8 cellular contexts compared by ENCODE assay signal in the genomic region with DNA sequence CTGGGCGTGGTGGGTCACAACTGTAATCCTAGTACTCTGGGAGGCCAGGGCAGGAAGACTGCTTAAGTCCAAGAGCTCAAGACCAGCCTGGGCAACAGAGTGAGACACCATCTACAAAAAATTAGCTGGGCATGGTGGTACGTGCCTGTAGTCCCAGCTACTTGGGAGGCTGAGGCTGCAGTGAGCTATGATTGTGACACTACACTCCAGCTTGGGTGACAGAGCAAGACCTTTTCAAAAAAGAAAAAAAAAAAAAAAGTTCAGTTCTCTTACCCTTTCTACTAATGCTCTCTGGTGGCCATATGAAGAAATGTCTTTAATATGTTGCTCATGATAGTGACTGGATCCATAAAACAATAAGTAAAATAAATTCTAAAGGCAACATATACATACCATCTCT. TPM values are rescaled to one million over a fixed set of nuclear protein-coding genes. Genes with fewer than 3 reads are reported as not detected.
DNase-seq lines count a peak whose midpoint lies in the region; FAIRE-seq and TF ChIP-seq lines count a peak whose summit lies in the region.

No MANE protein-coding gene starts in this region.

- H3K23ac ChIP-seq in H9 (ENCODE audit: insufficient read length, low read depth, low read length), result no peak overlapping the region
- H3K23ac ChIP-seq in H1 (ENCODE audit: insufficient read length), result no peak overlapping the region

- H4K5ac ChIP-seq in H9 (ENCODE audit: insufficient read length, low read depth, low read length), result no peak overlapping the region
- no peak overlapping the region for H4K5ac ChIP-seq in H1 (ENCODE audit: insufficient read length, low read depth, low read length)

- CTCF ChIA-PET in H1 (lab: Charles Lee; ENCODE audit: partially characterized antibody), result interaction anchor here (0.6 to 4.5 kb wide), 26 partner anchors 9 to 1395 kb away, joined by 3 to 42 read pairs (median 3); no protein-coding TSS in a partner anchor

- no peak for FAIRE-seq in H1 (lab: Jason Lieb, UNC)

- peak in 1 of 2 experiments; percentile 50 for TF ChIP-seq RAD21 in H1 (IDR thresholded peaks at IDR 0.05 in 1 of 2, conservative IDR thresholded peaks at IDR 0.05 in 1 of 2; ENCODE audit: low read depth in 2 of 2, low read length in 2 of 2)

- TF ChIP-seq CTCF in H9 (conservative IDR thresholded peaks at IDR 0.05) (peak; percentile 62), H1 (IDR thresholded peaks at IDR 0.05; ENCODE audit: control extremely low read depth in 1 of 3, insufficient read depth in 1 of 3, low read depth in 1 of 3, low read length in 3 of 3) (peak in 2 of 3 experiments; percentile 21 to 29; a peak in 2 of 4 replicates), type B pancreatic cell (conservative IDR thresholded peaks at IDR 0.05) (peak; percentile 64)

- H3K9me3 ChIP-seq in H9 (ENCODE audit: control insufficient read depth, low read depth, low read length) (no peaks in the 10 kb centered on the region), H1 (ENCODE audit: insufficient read depth in 2 of 2, low read depth in 1 of 2, low read length in 1 of 2) (no peaks in the 10 kb centered on the region)

- H2AFZ ChIP-seq in H9 (ENCODE audit: low read length), result no peak overlapping the region
- H2AFZ ChIP-seq in H1 (ENCODE audit: low read length), result no peak overlapping the region

- no peaks in the 10 kb centered on the region for H3K27me3 ChIP-seq in H9 (ENCODE audit: insufficient read depth, low read length)
- no peaks in the 10 kb centered on the region for H3K27me3 ChIP-seq in H1 (replicated peaks in 1 of 4; ENCODE audit: control insufficient read depth in 3 of 4, extremely low read depth in 1 of 4, insufficient read depth in 3 of 4, low read length in 3 of 4)

- no peak overlapping the region for H3K14ac ChIP-seq in H9 (ENCODE audit: insufficient read depth, low read length)
- no peak overlapping the region for H3K14ac ChIP-seq in H1 (ENCODE audit: insufficient read length)

- H3K4me3 Mint-ChIP-seq in H9 (no peak overlapping the region), type B pancreatic cell (no peak overlapping the region)

- WGBS in H9 (ENCODE audit: extremely low coverage, insufficient read length, low lambda C conversion rate), result no CpG with 5 or more reads among the region's 2 CpGs
- WGBS in H1 (ENCODE audit: extremely low coverage in 1 of 2, insufficient coverage in 1 of 2, insufficient read length in 1 of 2, insufficient replicate concordance in 2 of 2, low coverage in 1 of 2, low lambda C conversion rate in 2 of 2, missing lambda C conversion rate in 1 of 2), 2 experiments, result 93% methylated on average over 2 of the region's 2 CpGs; no CpG with 5 or more reads in 1 of the 2 experiments

- no peak for TF ChIP-seq EP300 in H1 (IDR thresholded peaks at IDR 0.05; ENCODE audit: borderline replicate concordance in 1 of 2, low read depth in 2 of 2, low read length in 2 of 2)

- H3K56ac ChIP-seq in H9 (ENCODE audit: insufficient read length, low read depth, low read length) (no peak overlapping the region), H1 (replicated peaks; ENCODE audit: insufficient read length, low read depth, low read length) (no peak overlapping the region)

- H3K18ac ChIP-seq in H9 (ENCODE audit: insufficient read length, low read depth, low read length) (no peak overlapping the region), H1 (ENCODE audit: extremely low read depth, low read length) (no peak overlapping the region)

- H4K91ac ChIP-seq in H9 (ENCODE audit: insufficient read length, low read depth, low read length) (no peak overlapping the region), H1 (replicated peaks; ENCODE audit: insufficient read length, low read length) (no peak overlapping the region)

- H2BK5ac ChIP-seq in H9 (ENCODE audit: insufficient read length, low read length) (no peak overlapping the region), H1 (ENCODE audit: low read depth, low read length) (no peak overlapping the region)

- H3K27ac Mint-ChIP-seq in H9 (no peak overlapping the region), type B pancreatic cell (no peak overlapping the region)

- H3K36me3 Mint-ChIP-seq in H9 (ENCODE audit: insufficient read depth in 1 of 3, low read depth in 3 of 3) (peaks cover 29 to 64% (median 63%) of the 10 kb centered on the region in 3 experiments), type B pancreatic cell (peaks cover 11% of the 10 kb centered on the region)

- H3K79me2 ChIP-seq in H9 (ENCODE audit: insufficient read depth, low read length) (no peaks in the 10 kb centered on the region), H1 (ENCODE audit: control insufficient read depth in 1 of 2, insufficient read depth in 2 of 2, low read length in 2 of 2) (no peaks in the 10 kb centered on the region)

- no peak overlapping the region for H3T11ph ChIP-seq in H9 (ENCODE audit: low read length)

- peaks cover 7 to 52% (median 21%) of the 10 kb centered on the region in 4 experiments for H3K36me3 ChIP-seq in H1 (ENCODE audit: control insufficient read depth in 2 of 4, insufficient read depth in 4 of 4, low read length in 3 of 4)

- H3K4me1 ChIP-seq in H9 (ENCODE audit: insufficient read depth, low read length) (no peaks in the 10 kb centered on the region), H1 (replicated peaks in 1 of 4; ENCODE audit: control insufficient read depth in 3 of 4, insufficient read depth in 4 of 4, low read length in 3 of 4) (no peaks in the 10 kb centered on the region)

- H4K8ac ChIP-seq in H9 (replicated peaks; ENCODE audit: insufficient read length, low read depth, low read length) (no peak overlapping the region), H1 (ENCODE audit: extremely low read depth, insufficient read depth, low read length) (no peak overlapping the region)

- H3K9me3 Mint-ChIP-seq in H9 (no peaks in the 10 kb centered on the region), type B pancreatic cell (no peaks in the 10 kb centered on the region)

- H2BK120ac ChIP-seq in H9 (ENCODE audit: low read depth, low read length, poor library complexity, severe bottlenecking), result no peak overlapping the region
- no peak overlapping the region for H2BK120ac ChIP-seq in H1 (replicated peaks; ENCODE audit: low read depth, low read length)

- no peak overlapping the region for H3K27ac ChIP-seq in H9 (ENCODE audit: insufficient read length, low read depth, low read length)
- H3K27ac ChIP-seq in H1 (ENCODE audit: low read depth, low read length), result no peak overlapping the region

- H3K79me1 ChIP-seq in H9 (ENCODE audit: insufficient read depth, low read depth, low read length, poor library complexity, severe bottlenecking) (no peaks in the 10 kb centered on the region), H1 (ENCODE audit: low read depth, low read length) (no peaks in the 10 kb centered on the region)

- H2BK12ac ChIP-seq in H9 (ENCODE audit: insufficient read length, low read depth, low read length) (no peak overlapping the region), H1 (ENCODE audit: low read depth, low read length) (no peak overlapping the region)

- H2BK15ac ChIP-seq in H9 (ENCODE audit: low read depth, low read length) (no peak overlapping the region), H1 (ENCODE audit: low read length) (no peak overlapping the region)

- H3K23me2 ChIP-seq in H9 (ENCODE audit: insufficient read length, low read depth, low read length, poor library complexity, severe bottlenecking) (no peaks in the 10 kb centered on the region), H1 (ENCODE audit: low read depth, low read length) (no peaks in the 10 kb centered on the region; the same call in 1 of the 2 replicates)

- H4K20me1 ChIP-seq in H9 (ENCODE audit: control insufficient read depth, insufficient read depth, insufficient read length) (no peaks in the 10 kb centered on the region), H1 (replicated peaks in 1 of 2; ENCODE audit: control insufficient read depth in 1 of 2, insufficient read depth in 2 of 2, low read length in 2 of 2) (no peaks in the 10 kb centered on the region)

- no peak for TF ChIP-seq POLR2A in H1 (IDR thresholded peaks at IDR 0.05; ENCODE audit: control extremely low read depth in 1 of 2, low read depth in 2 of 2, low read length in 2 of 2)

- H2AK5ac ChIP-seq in H9 (ENCODE audit: insufficient read length, low read length), result no peak overlapping the region
- no peak overlapping the region for H2AK5ac ChIP-seq in H1 (ENCODE audit: low read depth, low read length)

- H3K4me2 ChIP-seq in H9 (ENCODE audit: insufficient read depth, insufficient read length, low read length) (no peak overlapping the region), H1 (ENCODE audit: insufficient read depth in 1 of 2, low read depth in 2 of 2, low read length in 2 of 2) (no peak overlapping the region)

- no peak overlapping the region for H3K4ac ChIP-seq in H9 (ENCODE audit: low read depth, low read length)
- H3K4ac ChIP-seq in H1 (replicated peaks; ENCODE audit: insufficient read length, low read depth, low read length), result no peak overlapping the region

- DNase-seq in DMS53 (lab: John Stamatoyannopoulos, UW), result peak; percentile 79
- DNase-seq in H9, result no peak
- DNase-seq in NOMO-1 (lab: John Stamatoyannopoulos, UW; ENCODE audit: unreplicated experiment in 2 of 2), result peak; percentile 49 to 64
- DNase-seq in H1 (ENCODE audit: low read depth in 1 of 2, low spot score in 2 of 2), result no peak
- no peak for DNase-seq in type B pancreatic cell (ENCODE audit: extremely low spot score, unreplicated experiment)
- no peak for DNase-seq in SK-N-DZ (ENCODE audit: low spot score)
- DNase-seq in NCI-H1930 (lab: John Stamatoyannopoulos, UW), result no peak
- no peak for DNase-seq in effector CD4-positive, alpha-beta T cell

- H3K27me3 Mint-ChIP-seq in H9 (ENCODE audit: low read depth) (no peaks in the 10 kb centered on the region), type B pancreatic cell (no peaks in the 10 kb centered on the region)

- H3K4me1 Mint-ChIP-seq in H9, result no peaks in the 10 kb centered on the region
- H3K4me1 Mint-ChIP-seq in type B pancreatic cell (ENCODE audit: unreplicated experiment), result no peaks in the 10 kb centered on the region

- POLR2A ChIA-PET in H1 (lab: Charles Lee; ENCODE audit: partially characterized antibody), result interaction anchor here (0.7 to 2.0 kb wide), 7 partner anchors 8 to 257 kb away, joined by 3 to 6 read pairs (median 4); a partner anchor contains a TSS

- H3K9ac ChIP-seq in H9 (ENCODE audit: extremely low read depth, insufficient read length, low read length), result no peak overlapping the region
- H3K9ac ChIP-seq in H1 (replicated peaks in 1 of 4; ENCODE audit: extremely low read depth in 1 of 4, low read depth in 3 of 4, low read length in 3 of 4), result no peak overlapping the region

- no peak overlapping the region for H3K4me3 ChIP-seq in H1 (ENCODE audit: extremely low read depth in 1 of 4, insufficient read depth in 2 of 4, low read depth in 3 of 4, low read length in 4 of 4)

- H2BK20ac ChIP-seq in H9 (ENCODE audit: low read depth, low read length, poor library complexity, severe bottlenecking), result no peak overlapping the region
- H2BK20ac ChIP-seq in H1 (ENCODE audit: low read length), result no peak overlapping the region

RNA-seq across cellular contexts. Expression of a gene that starts 14.9 kb away (rescaled TPM):
- total RNA-seq in H9 (2021) (16.5 and 17.7 TPM in 2 replicates), type B pancreatic cell (ENCODE audit: low replicate concordance) (7.0 and 11.0 TPM in 2 replicates)
- 11.3 and 12.5 TPM in 2 replicates for total RNA-seq in H1 (2021; fragmentation: NEBNext Ultra II Directional; extraction: Animal tissue kit (Norgen Biotek cat#: 25700))
- polyA plus RNA-seq in H1 (2011; rRNA removed), result 3.3 and 5.4 TPM in 2 replicates
- 8.5 TPM for polyA plus RNA-seq in H1 (2011; cell fraction: cytosol; rRNA removed)
- polyA plus RNA-seq in H1 (2011; cell fraction: nucleus; rRNA removed), result 5.8 TPM
- polyA plus RNA-seq in H1 (2012, experiment 1 of 2), result 6.9 to 12.3 TPM (median 7.8 TPM) in 4 replicates
- 0.92 TPM for polyA plus RNA-seq in H1 (2012, experiment 2 of 2)
- 8.7 TPM for polyA plus RNA-seq in H1 (2013, experiment 1 of 2)
- polyA plus RNA-seq in H1 (2013, experiment 2 of 2), result 7.3 TPM
- 7.2 and 8.3 TPM in 2 replicates for polyA minus RNA-seq in H1 (2011; rRNA and poly(A)+ RNA removed)
- polyA minus RNA-seq in H1 (2011; cell fraction: cytosol; rRNA and poly(A)+ RNA removed), result 5.1 TPM
- 19.9 TPM for polyA minus RNA-seq in H1 (2011; cell fraction: nucleus; rRNA and poly(A)+ RNA removed)
- polyA plus RNA-seq in SK-N-DZ (2014; cell fraction: cytosol; rRNA removed), result 6.7 and 7.7 TPM in 2 replicates
- polyA plus RNA-seq in SK-N-DZ (2014; cell fraction: nucleus; rRNA removed), result 13.2 and 15.6 TPM in 2 replicates

RNA-seq across cellular contexts. Expression of a gene that starts 15.0 kb away (rescaled TPM):
- total RNA-seq in H9 (2021), result 28.6 and 32.3 TPM in 2 replicates
- 28.5 and 32.0 TPM in 2 replicates for total RNA-seq in H1 (2021; fragmentation: NEBNext Ultra II Directional; extraction: Animal tissue kit (Norgen Biotek cat#: 25700))
- 20.3 and 23.2 TPM in 2 replicates for polyA plus RNA-seq in H1 (2011; rRNA removed)
- 21.3 TPM for polyA plus RNA-seq in H1 (2011; cell fraction: cytosol; rRNA removed)
- 15.2 TPM for polyA plus RNA-seq in H1 (2011; cell fraction: nucleus; rRNA removed)
- 21.4 to 23.2 TPM (median 22.5 TPM) in 4 replicates for polyA plus RNA-seq in H1 (2012, experiment 1 of 2)
- 15.9 TPM for polyA plus RNA-seq in H1 (2012, experiment 2 of 2)
- polyA plus RNA-seq in H1 (2013, experiment 1 of 2), result 13.2 TPM
- 12.4 TPM for polyA plus RNA-seq in H1 (2013, experiment 2 of 2)
- 12.3 and 22.2 TPM in 2 replicates for polyA minus RNA-seq in H1 (2011; rRNA and poly(A)+ RNA removed)
- polyA minus RNA-seq in H1 (2011; cell fraction: cytosol; rRNA and poly(A)+ RNA removed), result 28.5 TPM
- polyA minus RNA-seq in H1 (2011; cell fraction: nucleus; rRNA and poly(A)+ RNA removed), result 38.9 TPM
- 20.4 and 22.2 TPM in 2 replicates for total RNA-seq in type B pancreatic cell (ENCODE audit: low replicate concordance)
- 32.9 and 33.5 TPM in 2 replicates for polyA plus RNA-seq in SK-N-DZ (2014; cell fraction: cytosol; rRNA removed)
- 17.1 and 29.3 TPM in 2 replicates for polyA plus RNA-seq in SK-N-DZ (2014; cell fraction: nucleus; rRNA removed)

RNA-seq across cellular contexts. Expression of a gene that starts 29.3 kb away (rescaled TPM):
- 22.0 and 22.6 TPM in 2 replicates for total RNA-seq in H9 (2021)
- 32.0 and 32.3 TPM in 2 replicates for total RNA-seq in H1 (2021; fragmentation: NEBNext Ultra II Directional; extraction: Animal tissue kit (Norgen Biotek cat#: 25700))
- 3.9 and 5.1 TPM in 2 replicates for polyA plus RNA-seq in H1 (2011; rRNA removed)
- 5.4 TPM for polyA plus RNA-seq in H1 (2011; cell fraction: cytosol; rRNA removed)
- polyA plus RNA-seq in H1 (2011; cell fraction: nucleus; rRNA removed), result 7.3 TPM
- 6.6 to 16.7 TPM (median 8.8 TPM) in 4 replicates for polyA plus RNA-seq in H1 (2012, experiment 1 of 2)
- polyA plus RNA-seq in H1 (2012, experiment 2 of 2), result 1.3 TPM
- polyA plus RNA-seq in H1 (2013, experiment 1 of 2), result 21.8 TPM
- polyA plus RNA-seq in H1 (2013, experiment 2 of 2), result 20.3 TPM
- 6.7 and 9.7 TPM in 2 replicates for polyA minus RNA-seq in H1 (2011; rRNA and poly(A)+ RNA removed)
- polyA minus RNA-seq in H1 (2011; cell fraction: cytosol; rRNA and poly(A)+ RNA removed), result 9.2 TPM
- 29.8 TPM for polyA minus RNA-seq in H1 (2011; cell fraction: nucleus; rRNA and poly(A)+ RNA removed)
- total RNA-seq in type B pancreatic cell (ENCODE audit: low replicate concordance), result 9.9 and 14.5 TPM in 2 replicates
- 10.5 and 11.8 TPM in 2 replicates for polyA plus RNA-seq in SK-N-DZ (2014; cell fraction: cytosol; rRNA removed)
- 6.0 and 7.3 TPM in 2 replicates for polyA plus RNA-seq in SK-N-DZ (2014; cell fraction: nucleus; rRNA removed)

Comparison
In these comparisons a context has a peak if more than half of its experiments do, and no peak if none do; other contexts are left out.
1. DNase-seq: peak in DMS53 (single experiment) and NOMO-1 (2 of 2); none in H9 (single experiment), H1 (0 of 2), type B pancreatic cell (single experiment), SK-N-DZ (single experiment), NCI-H1930 (0 of 2) and effector CD4-positive, alpha-beta T cell (single experiment).
2. Peak in every context shown above with its lines, with median percentiles within 50 percentile points of each other: CTCF ChIP-seq.